In the genomic region with DNA sequence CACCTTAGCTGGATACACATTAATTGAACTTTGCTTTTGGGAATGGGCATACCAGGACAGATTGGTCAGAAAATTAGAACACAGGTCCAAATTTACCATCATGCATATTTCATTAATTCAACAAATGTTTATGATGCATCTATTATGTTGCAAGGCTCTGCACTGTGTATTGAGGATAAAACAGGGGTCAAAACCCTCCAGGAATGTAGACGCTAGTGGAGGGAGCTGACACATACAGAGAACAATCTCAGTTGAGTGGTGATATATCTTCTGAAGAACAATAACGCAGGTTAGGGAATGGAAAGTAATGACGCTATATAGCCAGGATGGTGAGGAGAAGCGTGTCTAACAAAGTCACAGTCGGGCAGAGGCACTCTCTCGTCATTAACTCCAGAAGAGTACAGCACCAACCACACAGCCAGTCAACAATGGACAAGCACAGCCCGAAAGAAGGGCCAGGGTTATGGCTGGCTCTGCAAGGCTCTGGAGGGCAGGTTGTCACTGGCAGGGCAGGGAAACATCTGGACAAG, we compare ENCODE assay signal across 12 cellular contexts. TPM values are rescaled to one million over a fixed set of nuclear protein-coding genes. Genes with fewer than 3 reads are reported as not detected.
DNase-seq lines count a peak whose midpoint lies in the region; ATAC-seq and TF ChIP-seq lines count a peak whose summit lies in the region.
"Had no signal": no experiment of that assay in that cellular context is flagged by ENCODE, and none has a peak within 500 bp of the region (broad histone marks: within the 10 kb centered on the region; RNA-seq: fewer than 3 reads in every experiment).

No MANE protein-coding gene starts in this region.

- no peaks in the 10 kb centered on the region for H3K36me3 ChIP-seq in esophagus squamous epithelium

- POLR2A ChIA-PET in activated B cell treated with CpG ODN at 0.5 μM for 24 hours (lab: Charles Lee): interaction anchor here (0.6 to 1.7 kb wide), 4 partner anchors 12 to 29 kb away, joined by 3 to 11 read pairs (median 6); no protein-coding TSS in a partner anchor

- peaks cover 66% of the 10 kb centered on the region for H3K4me1 Mint-ChIP-seq in activated naive CD4-positive, alpha-beta T cell treated with anti-CD3 and anti-CD28 coated beads for 36 hours (ENCODE audit: low read depth)
- peaks cover 79% of the 10 kb centered on the region for H3K4me1 Mint-ChIP-seq in activated B cell treated with CpG ODN at 0.5 μM for 24 hours
- H3K4me1 Mint-ChIP-seq in stimulated activated naive B cell treated with anti-CD40 and anti-IgM and Interleukin-4, amounts not matched to agents 10 μg/mL and 1 μg/mL and 100 μg/mL, for 72 hours: peaks cover 59 to 80% of the 10 kb centered on the region in 2 donors

- H3K27me3 ChIP-seq in esophagus squamous epithelium: peaks cover 0 to 58% (median 4%) of the 10 kb centered on the region in 4 donors
- H3K27me3 ChIP-seq: brain microvascular endothelial cell had no signal

- H3K27ac Mint-ChIP-seq in activated naive CD4-positive, alpha-beta T cell treated with anti-CD3 and anti-CD28 coated beads for 36 hours: peak overlapping the region; percentile 9
- H3K27ac Mint-ChIP-seq in activated B cell treated with CpG ODN at 0.5 μM for 24 hours: peak overlapping the region; percentile 97
- peak overlapping the region; percentile 68 for H3K27ac Mint-ChIP-seq in stimulated activated naive B cell treated with anti-CD40 and anti-IgM and Interleukin-4, amounts not matched to agents 10 μg/mL and 1 μg/mL and 100 μg/mL, for 72 hours

- H3K27ac ChIP-seq in esophagus squamous epithelium: peak overlapping the region in 3 of 4 donors; percentile 50 to 92 (median 92)
- H3K27ac ChIP-seq: brain microvascular endothelial cell, PC-9 had no signal

- ATAC-seq in activated B cell treated with CpG ODN at 0.5 μM for 24 hours (ENCODE audit: low read depth): no peak
- no peak for ATAC-seq in stimulated activated naive B cell treated with anti-CD40 and anti-IgM and Interleukin-4, amounts not matched to agents 10 μg/mL and 1 μg/mL and 100 μg/mL, for 72 hours (replicated peaks)
- no peak for ATAC-seq in HG03196 (IDR thresholded peaks at IDR 0.05; ENCODE audit: unreplicated experiment)

- intact Hi-C loops in activated naive CD4-positive, alpha-beta T cell treated with anti-CD3 and anti-CD28 coated beads for 36 hours (cut with micrococcal nuclease): loop anchor here (2.0 kb wide), 1 partner anchor 175 kb away; no protein-coding TSS in a partner anchor
- intact Hi-C loops in activated B cell treated with CpG ODN at 0.5 μM for 24 hours (cut with micrococcal nuclease) (no loop called here), esophagus squamous epithelium (cut with DNase I) (no loop called here)

- H3K4me3 ChIP-seq in esophagus squamous epithelium: peak overlapping the region in 2 of 4 donors; percentile 64 to 74
- H3K4me3 ChIP-seq: PC-9 had no signal

- no peak for DNase-seq in activated naive CD4-positive, alpha-beta T cell treated with anti-CD3 and anti-CD28 coated beads for 36 hours
- no peak for DNase-seq in activated naive CD4-positive, alpha-beta T cell treated with anti-CD3 and anti-CD28 coated beads, Interleukin-2, amount 50 U/mL, for 16 hours
- no peak for DNase-seq in activated B cell treated with CpG ODN at 0.5 μM for 24 hours
- no peak for DNase-seq in esophagus squamous epithelium (lab: John Stamatoyannopoulos, UW)
- DNase-seq in stimulated activated naive B cell treated with anti-CD40 and anti-IgM and Interleukin-4, amounts not matched to agents 10 μg/mL and 1 μg/mL and 100 μg/mL, for 72 hours: no peak
- no peak for DNase-seq in occipital lobe (lab: John Stamatoyannopoulos, UW)
- DNase-seq in stimulated activated CD4-positive, alpha-beta T cell treated with anti-CD3 and anti-CD28 coated beads, Interleukin-4, amount 100 ng/mL, for 4 hours: no peak
- DNase-seq: brain microvascular endothelial cell, H7, head of caudate nucleus, PC-9 had no signal

- TF ChIP-seq CTCF in activated B cell treated with CpG ODN at 0.5 μM for 24 hours (IDR thresholded peaks at IDR 0.05) (no peak), esophagus squamous epithelium (IDR thresholded peaks at IDR 0.05) (no peak)

- peaks cover 25% of the 10 kb centered on the region for H3K36me3 Mint-ChIP-seq in activated naive CD4-positive, alpha-beta T cell treated with anti-CD3 and anti-CD28 coated beads for 36 hours (ENCODE audit: low read depth)
- H3K36me3 Mint-ChIP-seq in activated B cell treated with CpG ODN at 0.5 μM for 24 hours (ENCODE audit: low read depth): peaks cover 53% of the 10 kb centered on the region
- peaks cover 14 to 40% of the 10 kb centered on the region in 2 donors for H3K36me3 Mint-ChIP-seq in stimulated activated naive B cell treated with anti-CD40 and anti-IgM and Interleukin-4, amounts not matched to agents 10 μg/mL and 1 μg/mL and 100 μg/mL, for 72 hours

- no peaks in the 10 kb centered on the region for H3K9me3 ChIP-seq in esophagus squamous epithelium

- no peaks in the 10 kb centered on the region for H3K9me3 Mint-ChIP-seq in activated naive CD4-positive, alpha-beta T cell treated with anti-CD3 and anti-CD28 coated beads for 36 hours
- no peaks in the 10 kb centered on the region for H3K9me3 Mint-ChIP-seq in activated B cell treated with CpG ODN at 0.5 μM for 24 hours
- no peaks in the 10 kb centered on the region for H3K9me3 Mint-ChIP-seq in stimulated activated naive B cell treated with anti-CD40 and anti-IgM and Interleukin-4, amounts not matched to agents 10 μg/mL and 1 μg/mL and 100 μg/mL, for 72 hours

- peaks cover 5 to 42% (median 17%) of the 10 kb centered on the region in 3 donors for H3K4me1 ChIP-seq in esophagus squamous epithelium

- CTCF ChIA-PET in activated naive CD4-positive, alpha-beta T cell treated with anti-CD3 and anti-CD28 coated beads for 36 hours (lab: Charles Lee): interaction anchor here (1.6 kb wide), 1 partner anchor 60 kb away, joined by 4 read pairs; no protein-coding TSS in a partner anchor
- CTCF ChIA-PET in activated B cell treated with CpG ODN at 0.5 μM for 24 hours (lab: Charles Lee): interaction anchor here (0.7 kb wide), 1 partner anchor 16 kb away, joined by 3 read pairs; no protein-coding TSS in a partner anchor

- no peak for TF ChIP-seq POLR2A in esophagus squamous epithelium (IDR thresholded peaks at IDR 0.05)

- H3K27me3 Mint-ChIP-seq in activated naive CD4-positive, alpha-beta T cell treated with anti-CD3 and anti-CD28 coated beads for 36 hours (ENCODE audit: low read depth): no peaks in the 10 kb centered on the region
- peaks cover 1% of the 10 kb centered on the region for H3K27me3 Mint-ChIP-seq in activated B cell treated with CpG ODN at 0.5 μM for 24 hours
- no peaks in the 10 kb centered on the region for H3K27me3 Mint-ChIP-seq in stimulated activated naive B cell treated with anti-CD40 and anti-IgM and Interleukin-4, amounts not matched to agents 10 μg/mL and 1 μg/mL and 100 μg/mL, for 72 hours

- WGBS in esophagus squamous epithelium, 2 donors: 75 to 81% methylated on average over 7 of the region's 7 CpGs

- H3K4me3 Mint-ChIP-seq in activated naive CD4-positive, alpha-beta T cell treated with anti-CD3 and anti-CD28 coated beads for 36 hours: no peak overlapping the region
- peak overlapping the region; percentile 96 for H3K4me3 Mint-ChIP-seq in activated B cell treated with CpG ODN at 0.5 μM for 24 hours
- no peak overlapping the region for H3K4me3 Mint-ChIP-seq in stimulated activated naive B cell treated with anti-CD40 and anti-IgM and Interleukin-4, amounts not matched to agents 10 μg/mL and 1 μg/mL and 100 μg/mL, for 72 hours

RNA-seq across cellular contexts. Expression of a gene that starts 3.8 kb away (rescaled TPM):
- 10 to 100 TPM; 64.0 to 65.0 TPM for total RNA-seq in activated naive CD4-positive, alpha-beta T cell treated with anti-CD3 and anti-CD28 coated beads for 36 hours
- total RNA-seq in activated B cell treated with CpG ODN at 0.5 μM for 24 hours (64.9 and 69.2 TPM in 2 replicates), esophagus squamous epithelium (10 to 100 TPM in 2 of 4 donors, 1 to 10 TPM in 2; 1.5 to 24.6 (median 7.4) TPM), occipital lobe (4.7 TPM)

Comparison
In these comparisons a context has a peak if more than half of its experiments do, and no peak if none do; other contexts are left out.
1. H3K27ac Mint-ChIP-seq: peak in every context shown above with its lines; median percentile 97 in activated B cell treated with CpG ODN at 0.5 μM for 24 hours; 68 in stimulated activated naive B cell treated with anti-CD40 and anti-IgM and Interleukin-4, amounts not matched to agents 10 μg/mL and 1 μg/mL and 100 μg/mL, for 72 hours; 9 in activated naive CD4-positive, alpha-beta T cell treated with anti-CD3 and anti-CD28 coated beads for 36 hours.